Comparison of ENCODE assay signal across 8 cellular contexts in genomic region chr16:527015-527903, GRCh38. TPM values are rescaled to one million over a fixed set of nuclear protein-coding genes. Genes with fewer than 3 reads are reported as not detected.
DNase-seq lines count a peak whose midpoint lies in the region; ATAC-seq and TF ChIP-seq lines count a peak whose summit lies in the region.

Gene CAPN15, plus strand, starts transcription at chr16:527712. Its CDS starts 19,127 bp downstream, at chr16:546839.

- POLR2A ChIA-PET in RWPE1 (lab: Yijun Ruan, JAX; ENCODE audit: low non-redundant PET) = interaction anchor here (0.6 to 1.0 kb wide), 5 partner anchors 9 to 122 kb away, joined by 3 to 4 read pairs (median 3); partner anchors contain the start of gene WDR90

- peak; percentile 59 for ATAC-seq in GM21825 (IDR thresholded peaks at IDR 0.05; ENCODE audit: unreplicated experiment)
- peak; percentile 80 for ATAC-seq in activated T-helper 17 cell treated with anti-CD3 and anti-CD28 coated beads, Interleukin-2, amount 50 U/mL, for 72 hours (replicated peaks)
- ATAC-seq in natural killer cell treated with Interleukin-12 subunit alpha and Interleukin-12 subunit beta and Interleukin-15 and Interleukin-18, amount 100 ng/mL, for 72 hours = peak; percentile 84 to 91
- ATAC-seq in stimulated activated naive CD8-positive, alpha-beta T cell treated with anti-CD3 and anti-CD28 coated beads, Interleukin-15, Interleukin-2, amounts not matched to agents 100 U/mL and 50 U/mL, for 24 hours = peak; percentile 67

- TF ChIP-seq CTCF in RWPE1 (conservative IDR thresholded peaks at IDR 0.05; ENCODE audit: low read depth) (no peak), fibroblast of mammary gland (conservative IDR thresholded peaks at IDR 0.05; ENCODE audit: control insufficient read depth, insufficient read depth, low read depth, low read length) (no peak)

- peaks cover 20% of the 10 kb centered on the region for H4K20me1 ChIP-seq in Karpas-422 (ENCODE audit: insufficient read depth, low read depth, low read length)

- H3K9me3 ChIP-seq in Karpas-422 (ENCODE audit: low read length) = no peaks in the 10 kb centered on the region

- H3K4me3 Mint-ChIP-seq in activated T-helper 17 cell treated with anti-CD3 and anti-CD28 coated beads, Interleukin-2, amount 50 U/mL, for 72 hours = peak within 1 kb of the TSS; percentile 97
- H3K4me3 Mint-ChIP-seq in natural killer cell treated with Interleukin-12 subunit alpha and Interleukin-12 subunit beta and Interleukin-15 and Interleukin-18, amount 100 ng/mL, for 72 hours = peak within 1 kb of the TSS; percentile 96

- peak within 1 kb of the TSS; percentile 99 for H3K9ac ChIP-seq in Karpas-422 (ENCODE audit: low read length)

- H3K4me1 ChIP-seq in Karpas-422 (ENCODE audit: low read length) = peaks cover 25% of the 10 kb centered on the region

- peak within 1 kb of the TSS; percentile 98 for H3K27ac Mint-ChIP-seq in activated T-helper 17 cell treated with anti-CD3 and anti-CD28 coated beads, Interleukin-2, amount 50 U/mL, for 72 hours
- H3K27ac Mint-ChIP-seq in natural killer cell treated with Interleukin-12 subunit alpha and Interleukin-12 subunit beta and Interleukin-15 and Interleukin-18, amount 100 ng/mL, for 72 hours = peak within 1 kb of the TSS; percentile 93 to 94

- H3K36me3 Mint-ChIP-seq in activated T-helper 17 cell treated with anti-CD3 and anti-CD28 coated beads, Interleukin-2, amount 50 U/mL, for 72 hours (ENCODE audit: low read depth) = peaks cover 32% of the 10 kb centered on the region
- H3K36me3 Mint-ChIP-seq in natural killer cell treated with Interleukin-12 subunit alpha and Interleukin-12 subunit beta and Interleukin-15 and Interleukin-18, amount 100 ng/mL, for 72 hours = no peaks in the 10 kb centered on the region

- H3K4me3 ChIP-seq in Karpas-422 (ENCODE audit: low read length) (peak within 1 kb of the TSS; percentile 91), fibroblast of mammary gland (ENCODE audit: control insufficient read depth, low read depth, low read length) (peak within 1 kb of the TSS; percentile 74)

- H3K27me3 Mint-ChIP-seq in activated T-helper 17 cell treated with anti-CD3 and anti-CD28 coated beads, Interleukin-2, amount 50 U/mL, for 72 hours = no peaks in the 10 kb centered on the region
- H3K27me3 Mint-ChIP-seq in natural killer cell treated with Interleukin-12 subunit alpha and Interleukin-12 subunit beta and Interleukin-15 and Interleukin-18, amount 100 ng/mL, for 72 hours = no peaks in the 10 kb centered on the region

- peaks cover 8% of the 10 kb centered on the region for H3K4me1 Mint-ChIP-seq in activated T-helper 17 cell treated with anti-CD3 and anti-CD28 coated beads, Interleukin-2, amount 50 U/mL, for 72 hours
- peaks cover 21 to 34% of the 10 kb centered on the region in 2 donors for H3K4me1 Mint-ChIP-seq in natural killer cell treated with Interleukin-12 subunit alpha and Interleukin-12 subunit beta and Interleukin-15 and Interleukin-18, amount 100 ng/mL, for 72 hours (ENCODE audit: low read depth in 2 of 2)

- H3K36me3 ChIP-seq in Karpas-422 (ENCODE audit: insufficient read depth, low read length) = no peaks in the 10 kb centered on the region

- no peaks in the 10 kb centered on the region for H3K9me2 ChIP-seq in Karpas-422 (replicated peaks; ENCODE audit: insufficient read depth, low read length)

- peaks cover 55% of the 10 kb centered on the region for H3K79me2 ChIP-seq in Karpas-422 (ENCODE audit: low read length)

- H3K4me2 ChIP-seq in Karpas-422 (ENCODE audit: low read depth, low read length, poor library complexity, severe bottlenecking) = peak within 1 kb of the TSS; percentile 91

- CTCF ChIA-PET in RWPE1 (lab: Yijun Ruan, JAX) = interaction anchor here (0.5 kb wide), 1 partner anchor 40 kb away, joined by 3 read pairs; no protein-coding TSS in a partner anchor

- H3K27me3 ChIP-seq in Karpas-422 (ENCODE audit: low read length) = no peaks in the 10 kb centered on the region

- peak within 1 kb of the TSS; percentile 26; the same call in 1 of the 2 replicates for H2AFZ ChIP-seq in Karpas-422 (ENCODE audit: low read length)

- peak; percentile 77 for DNase-seq in DMS79 treated with DMSO at 0.1 percent for 48 hours (lab: John Stamatoyannopoulos, UW)
- peak; percentile 96 for DNase-seq in Karpas-422
- DNase-seq in RWPE1 (ENCODE audit: low spot score) = peak; percentile 69
- peak; percentile 74 for DNase-seq in fibroblast of mammary gland (ENCODE audit: low read depth)
- peak; percentile 90 for DNase-seq in natural killer cell treated with Interleukin-12 subunit alpha and Interleukin-12 subunit beta and Interleukin-15 and Interleukin-18, amount 100 ng/mL, for 72 hours (ENCODE audit: low spot score)
- peak; percentile 89 for DNase-seq in stimulated activated naive CD8-positive, alpha-beta T cell treated with anti-CD3 and anti-CD28 coated beads, Interleukin-15, Interleukin-2, amounts not matched to agents 100 U/mL and 50 U/mL, for 24 hours

- no peaks in the 10 kb centered on the region for H3K9me3 Mint-ChIP-seq in activated T-helper 17 cell treated with anti-CD3 and anti-CD28 coated beads, Interleukin-2, amount 50 U/mL, for 72 hours
- H3K9me3 Mint-ChIP-seq in natural killer cell treated with Interleukin-12 subunit alpha and Interleukin-12 subunit beta and Interleukin-15 and Interleukin-18, amount 100 ng/mL, for 72 hours = no peaks in the 10 kb centered on the region

- peak within 1 kb of the TSS; percentile 69 for H3K27ac ChIP-seq in Karpas-422 (ENCODE audit: low read length)
- H3K27ac ChIP-seq in RWPE1 = peak within 1 kb of the TSS; percentile 96

RNA-seq across cellular contexts. Expression of gene CAPN15, which starts in this region (rescaled TPM):
- 26.7 and 51.3 TPM in 2 replicates for total RNA-seq in Karpas-422 (2014; rRNA removed; shearing (Covaris generic); ENCODE audit: low replicate concordance)
- total RNA-seq in activated T-helper 17 cell treated with anti-CD3 and anti-CD28 coated beads, Interleukin-2, amount 50 U/mL, for 72 hours = 100 to 1,000 TPM in 1 of 2 donors, 10 to 100 TPM in 1; 61.1 to 117 TPM
- total RNA-seq in natural killer cell treated with Interleukin-12 subunit alpha and Interleukin-12 subunit beta and Interleukin-15 and Interleukin-18, amount 100 ng/mL, for 72 hours = 100 to 1,000 TPM; 139 to 201 TPM

Comparison
In these comparisons a context has a peak if more than half of its experiments do, and no peak if none do; other contexts are left out.
1. Peak in every context shown above with its lines: DNase-seq, ATAC-seq, H3K4me3 ChIP-seq and H3K27ac ChIP-seq.